33 cellular contexts compared by ENCODE assay signal in genomic region chr2:53818854-53819435, GRCh38. TPM values are rescaled to one million over a fixed set of nuclear protein-coding genes. Genes with fewer than 3 reads are reported as not detected.
"Had no signal": no experiment of that assay in that cellular context is flagged by ENCODE, and none has a peak within 500 bp of the region (broad histone marks: within the 10 kb centered on the region; RNA-seq: fewer than 3 reads in every experiment).

No MANE protein-coding gene starts in this region.

- H3K27me3 ChIP-seq: ascending aorta, MG63, Peyer's patch, SJSA1 had no signal

- H3K4me3 ChIP-seq: ascending aorta, MG63, Peyer's patch, SJSA1 had no signal

- ATAC-seq: activated naive CD4-positive, alpha-beta T cell treated with anti-CD3 and anti-CD28 coated beads, Interleukin-2, amount 50 U/mL, for 72 hours; activated T-cell treated with anti-CD3 and anti-CD28 coated beads, Interleukin-2, amount 50 U/mL, for 4 hours; PC-3 had no signal

- H3K27ac ChIP-seq: ascending aorta, SJSA1 had no signal

- H3K27me3 Mint-ChIP-seq: activated B cell treated with CpG ODN at 0.5 μM for 24 hours; activated CD4-positive, alpha-beta memory T cell treated with anti-CD3 and anti-CD28 coated beads for 36 hours had no signal

- H3K9me3 ChIP-seq: ascending aorta, MG63, Peyer's patch, SJSA1, SK-N-SH had no signal

- H3K9ac ChIP-seq: SK-N-SH had no signal

- H3K4me1 Mint-ChIP-seq: activated B cell treated with CpG ODN at 0.5 μM for 24 hours had no signal

- H3K4me1 ChIP-seq: ascending aorta, SJSA1 had no signal

- H3K27ac Mint-ChIP-seq: activated B cell treated with CpG ODN at 0.5 μM for 24 hours; activated CD4-positive, alpha-beta memory T cell treated with anti-CD3 and anti-CD28 coated beads for 36 hours; activated naive CD4-positive, alpha-beta T cell treated with anti-CD3 and anti-CD28 coated beads for 36 hours; activated T-helper 1 cell treated with anti-CD3 and anti-CD28 coated beads, Interleukin-12 subunit alpha, Interleukin-12 subunit beta, Interleukin-2, Interleukin-4 antibody, amounts not matched to agents 30 ng/mL and 10 ng/mL and 1 ng/mL, durations not matched to agents 14 hours and 24 hours and 36 hours; T-helper 1 cell treated with Interleukin-12 subunit alpha and Interleukin-12 subunit beta and Interleukin-4 antibody, amounts not matched to agents 30 μg/mL and 1 μg/mL, for 36 hours; T-helper 2 cell treated with Interferon-gamma antibody and Interleukin-4, amounts not matched to agents 5 μg/mL and 100 μg/mL, for 36 hours had no signal

- H3K4me3 Mint-ChIP-seq: activated B cell treated with CpG ODN at 0.5 μM for 24 hours; activated CD4-positive, alpha-beta memory T cell treated with anti-CD3 and anti-CD28 coated beads for 36 hours; activated naive CD4-positive, alpha-beta T cell treated with anti-CD3 and anti-CD28 coated beads for 36 hours; activated T-cell treated with anti-CD3 and anti-CD28 coated beads, Interleukin-2, amount 50 U/mL, for 4 hours; activated T-helper 1 cell treated with anti-CD3 and anti-CD28 coated beads, Interleukin-12 subunit alpha, Interleukin-12 subunit beta, Interleukin-2, Interleukin-4 antibody, amounts not matched to agents 30 ng/mL and 10 ng/mL and 1 ng/mL, durations not matched to agents 14 hours and 24 hours and 36 hours; T-helper 1 cell treated with Interleukin-12 subunit alpha and Interleukin-12 subunit beta and Interleukin-4 antibody, amounts not matched to agents 30 μg/mL and 1 μg/mL, for 36 hours; T-helper 2 cell treated with Interferon-gamma antibody and Interleukin-4, amounts not matched to agents 5 μg/mL and 100 μg/mL, for 36 hours had no signal

- H3K9me3 Mint-ChIP-seq: activated B cell treated with CpG ODN at 0.5 μM for 24 hours; activated CD4-positive, alpha-beta memory T cell treated with anti-CD3 and anti-CD28 coated beads for 36 hours; activated naive CD4-positive, alpha-beta T cell treated with anti-CD3 and anti-CD28 coated beads for 36 hours; activated naive CD4-positive, alpha-beta T cell treated with anti-CD3 and anti-CD28 coated beads, Interleukin-2, amount 50 U/mL, for 72 hours; activated T-cell treated with anti-CD3 and anti-CD28 coated beads, Interleukin-2, amount 50 U/mL, for 4 hours; activated T-helper 1 cell treated with anti-CD3 and anti-CD28 coated beads, Interleukin-12 subunit alpha, Interleukin-12 subunit beta, Interleukin-2, Interleukin-4 antibody, amounts not matched to agents 30 ng/mL and 10 ng/mL and 1 ng/mL, durations not matched to agents 14 hours and 24 hours and 36 hours; T-helper 1 cell treated with Interleukin-12 subunit alpha and Interleukin-12 subunit beta and Interleukin-4 antibody, amounts not matched to agents 30 μg/mL and 1 μg/mL, for 36 hours; T-helper 2 cell treated with Interferon-gamma antibody and Interleukin-4, amounts not matched to agents 5 μg/mL and 100 μg/mL, for 36 hours had no signal

- DNase-seq: activated B cell treated with CpG ODN at 0.5 μM for 24 hours; activated CD4-positive, alpha-beta memory T cell treated with anti-CD3 and anti-CD28 coated beads for 36 hours; activated CD4-positive, alpha-beta T cell treated with anti-CD3 and anti-CD28 coated beads for 4 hours; activated CD4-positive, alpha-beta T cell treated with anti-CD3 and anti-CD28 coated beads, Interleukin-2, amount 50 U/mL, for 1 hour; activated CD4-positive, CD25-positive, alpha-beta regulatory T cell treated with anti-CD3 and anti-CD28 coated beads, Interleukin-2, amount 50 U/mL, for 72 hours; activated CD8-positive, alpha-beta memory T cell treated with anti-CD3 and anti-CD28 coated beads, Interleukin-2, amount 50 U/mL, for 4 hours; activated gamma-delta T cell treated with Interleukin-2 at 50 U/mL for 16 hours; activated naive CD4-positive, alpha-beta T cell treated with anti-CD3 and anti-CD28 coated beads for 36 hours; activated T-cell treated with anti-CD3 and anti-CD28 coated beads for 4 hours; activated T-cell treated with anti-CD3 and anti-CD28 coated beads, Interleukin-2, amount 50 U/mL, for 4 hours; amygdala; Kasumi-1; KG1; MG63; NCI-H1092; NCI-H1436 treated with DMSO at 0.1 percent for 48 hours; NCI-H1694 treated with DMSO at 0.1 percent for 48 hours; NCI-H2029; NCI-H510A; NCI-H526; NCI-H748 treated with DMSO at 0.1 percent for 48 hours; NK-92 treated with Interleukin-12 subunit alpha and Interleukin-12 subunit beta, amount 100 ng/mL, for 24 hours; PC-3; Peyer's patch; RPMI8226; SHP77 treated with DMSO at 0.1 percent for 48 hours; SK-N-SH had no signal

RNA-seq across cellular contexts. Expression of gene CHAC2, which starts 51.3 kb away (rescaled TPM):
- total RNA-seq: ascending aorta had no signal
